ENCODE assay signal across 19 cellular contexts in the genomic region with DNA sequence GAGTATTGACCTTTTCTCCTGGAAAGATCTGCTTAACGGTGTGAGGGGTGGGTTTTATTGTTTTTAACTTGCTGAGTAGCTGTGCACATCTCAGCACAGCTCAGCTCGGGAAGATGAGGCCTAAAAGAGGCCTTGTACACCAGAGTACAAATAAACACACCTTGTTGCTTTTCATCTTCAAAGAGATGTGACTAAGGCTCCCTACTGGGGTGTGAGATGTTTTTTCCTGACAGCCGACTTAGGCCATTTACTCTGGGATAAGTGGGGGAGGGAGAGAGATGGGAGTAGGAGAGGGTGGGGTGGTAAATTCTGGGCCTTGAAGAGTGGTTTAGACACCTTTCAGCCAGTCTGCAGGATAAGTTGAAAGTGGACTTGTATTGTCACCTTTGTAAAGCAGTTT. TPM values are rescaled to one million over a fixed set of nuclear protein-coding genes. Genes with fewer than 3 reads are reported as not detected.
A peak's percentile ranks its signal among the peaks of the same experiment; 100 is the strongest.
DNase-seq lines count a peak whose midpoint lies in the region; ATAC-seq and TF ChIP-seq lines count a peak whose summit lies in the region.
"Had no signal": no experiment of that assay in that cellular context is flagged by ENCODE, and none has a peak within 500 bp of the region (broad histone marks: within the 10 kb centered on the region; RNA-seq: fewer than 3 reads in every experiment).

No MANE protein-coding gene starts in this region.

- H3K9me3 ChIP-seq in BLaER1 (peaks cover 31% of the 10 kb centered on the region), HCT116 (ENCODE audit: control insufficient read depth in 1 of 2, insufficient read depth in 1 of 2, low read depth in 1 of 2, low read length in 2 of 2) (no peaks in the 10 kb centered on the region), left ventricle myocardium inferior (replicated peaks) (no peaks in the 10 kb centered on the region)

- no peak for TF ChIP-seq RAD21 in HCT116 (IDR thresholded peaks at IDR 0.05; ENCODE audit: low read depth)

- peak overlapping the region; percentile 30 to 95 (median 56) for H3K27ac Mint-ChIP-seq in nephron
- H3K27ac Mint-ChIP-seq: CD4-positive, CD25-positive, alpha-beta regulatory T cell; H9 had no signal

- H3K9ac ChIP-seq in BLaER1 (no peak overlapping the region), HCT116 (ENCODE audit: low read length) (peak overlapping the region; percentile 1; the same call in 1 of the 2 replicates)

- H3K4me3 ChIP-seq in BLaER1, result no peak overlapping the region
- H3K4me3 ChIP-seq in HCT116 (replicated peaks in 1 of 2; ENCODE audit: low read depth in 1 of 2, low read length in 2 of 2), result no peak overlapping the region
- no peak overlapping the region for H3K4me3 ChIP-seq in left ventricle myocardium inferior

- H3K27me3 ChIP-seq in BLaER1, result no peaks in the 10 kb centered on the region
- no peaks in the 10 kb centered on the region for H3K27me3 ChIP-seq in HCT116 (ENCODE audit: insufficient read depth, low read length)
- H3K27me3 ChIP-seq in left ventricle myocardium inferior (ENCODE audit: low read depth), result peaks cover 22% of the 10 kb centered on the region

- ATAC-seq in HCT116, result no peak
- ATAC-seq: Right ventricle myocardium inferior had no signal

- H2AFZ ChIP-seq in HCT116 (ENCODE audit: low read depth, low read length, poor library complexity, severe bottlenecking), result no peak overlapping the region

- peaks cover 7% of the 10 kb centered on the region for H3K36me3 Mint-ChIP-seq in nephron (ENCODE audit: low read depth)
- H3K36me3 Mint-ChIP-seq: CD4-positive, CD25-positive, alpha-beta regulatory T cell; IgD-negative memory B cell had no signal

- H3K36me3 ChIP-seq in BLaER1 (peaks cover 30% of the 10 kb centered on the region), HCT116 (ENCODE audit: control insufficient read depth in 1 of 2, insufficient read depth in 2 of 2, low read length in 2 of 2) (no peaks in the 10 kb centered on the region), left ventricle myocardium inferior (no peaks in the 10 kb centered on the region)

- CTCF ChIA-PET in HCT116 (lab: Charles Lee), result interaction anchor here (0.9 kb wide), 1 partner anchor 125 kb away, joined by 3 read pairs; no protein-coding TSS in a partner anchor

- H3K9me2 ChIP-seq in HCT116 (ENCODE audit: insufficient read depth), result no peaks in the 10 kb centered on the region

- peak overlapping the region; percentile 95 to 98 (median 95) for H3K4me3 Mint-ChIP-seq in nephron
- H3K4me3 Mint-ChIP-seq: CD4-positive, CD25-positive, alpha-beta regulatory T cell; H9 had no signal

- TF ChIP-seq POLR2A in HCT116 (IDR thresholded peaks at IDR 0.05; ENCODE audit: borderline replicate concordance, extremely low read depth, insufficient read depth, insufficient read length), result no peak

- H3K79me2 ChIP-seq in HCT116 (ENCODE audit: insufficient read depth, low read length), result peaks cover 66% of the 10 kb centered on the region

- H3K4me2 ChIP-seq in BLaER1 (peak overlapping the region; percentile 98; the same call in 1 of the 2 replicates), HCT116 (ENCODE audit: low read length) (peak overlapping the region; percentile 48)

- H4K20me1 ChIP-seq in BLaER1 (peaks cover 34% of the 10 kb centered on the region; the same call in 1 of the 2 replicates), HCT116 (ENCODE audit: insufficient read depth) (peaks cover 4% of the 10 kb centered on the region; the same call in 1 of the 2 replicates)

- DNase-seq in HCT116 (ENCODE audit: low read depth, low spot score), result no peak
- DNase-seq in SW480 (ENCODE audit: low spot score), result peak; percentile 41
- DNase-seq in COLO668 (lab: John Stamatoyannopoulos, UW; ENCODE audit: unreplicated experiment), result no peak
- no peak for DNase-seq in stimulated activated CD4-positive, alpha-beta T cell treated with anti-CD3 and anti-CD28 coated beads, Interleukin-4, amount 100 ng/mL, for 24 hours
- no peak for DNase-seq in left ventricle myocardium inferior
- DNase-seq in NCI-H526 (lab: John Stamatoyannopoulos, UW), result no peak
- DNase-seq: ACHN; AML-193; CD4-positive, CD25-positive, alpha-beta regulatory T cell; EL; H9; Kasumi-1; NCI-H1105; NCI-H2029; NCI-H774 had no signal

- no peaks in the 10 kb centered on the region for H3K27me3 Mint-ChIP-seq in nephron (ENCODE audit: low read depth)

- POLR2A ChIA-PET in HCT116 (lab: Charles Lee), result no interaction called here

- H3K4me1 ChIP-seq in BLaER1 (peaks cover 59% of the 10 kb centered on the region), HCT116 (ENCODE audit: control insufficient read depth in 1 of 2, insufficient read depth in 2 of 2, low read length in 2 of 2) (peaks cover 22 to 35% of the 10 kb centered on the region in 2 experiments), left ventricle myocardium inferior (peaks cover 19% of the 10 kb centered on the region)

- intact Hi-C loops in HCT116 (cut with micrococcal nuclease) (loop anchor here (10.0 kb wide), 1 partner anchor 332 kb away; the partner anchor contains the start of gene FJX1), left ventricle myocardium inferior (cut with micrococcal nuclease) (no loop called here)

- H3K27ac ChIP-seq in BLaER1 (no peak overlapping the region), HCT116 (ENCODE audit: low read depth, low read length) (no peak overlapping the region), left ventricle myocardium inferior (replicated peaks) (no peak overlapping the region)

- TF ChIP-seq CTCF in HCT116 (IDR thresholded peaks at IDR 0.05 in 2 of 3, conservative IDR thresholded peaks at IDR 0.05 in 1 of 3; ENCODE audit: borderline replicate concordance in 1 of 3, insufficient read depth in 1 of 3, low read depth in 2 of 3, low read length in 2 of 3) (no peak), nephron (IDR thresholded peaks at IDR 0.05; ENCODE audit: unreplicated experiment in 3 of 3) (no peak), left ventricle myocardium inferior (IDR thresholded peaks at IDR 0.05; ENCODE audit: borderline replicate concordance) (no peak)

- no peaks in the 10 kb centered on the region for H3K9me3 Mint-ChIP-seq in nephron
- H3K9me3 Mint-ChIP-seq: CD4-positive, CD25-positive, alpha-beta regulatory T cell; H9; IgD-negative memory B cell had no signal

- RAD21 ChIA-PET in HCT116 (lab: Charles Lee; ENCODE audit: low non-redundant PET in 1 of 2, low total read pairs in 2 of 2, uncharacterized antibody in 2 of 2, unreplicated experiment in 2 of 2), result no interaction called here

- H3K4me1 Mint-ChIP-seq in nephron, result peaks cover 75% of the 10 kb centered on the region

- no TSS peak for BruUV-seq in HCT116 (replicated peaks; lab: Mats Ljungman, UMichigan)

TF ChIP-seq in HCT116, 20 proteins besides CTCF, POLR2A, EP300 and RAD21:
- peak; percentile 61 for TF ChIP-seq TCF7L2 (IDR thresholded peaks at IDR 0.05; ENCODE audit: borderline replicate concordance, extremely low read depth, insufficient read depth, insufficient read length)
- no peak for TF ChIP-seq EZH2 (IDR thresholded peaks at IDR 0.05)
TF ChIP-seq in HCT116: peak in this region for 1.

RNA-seq across cellular contexts. Expression of gene LDLRAD3, which starts 2.9 kb away (rescaled TPM):
- total RNA-seq in HCT116 (2021; ENCODE audit: unreplicated experiment), result 19.0 TPM
- 10.9 and 14.5 TPM in 2 replicates for polyA plus RNA-seq in HCT116 (2012)
- total RNA-seq in left ventricle myocardium inferior, result 1.0 TPM
- total RNA-seq: CD4-positive, CD25-positive, alpha-beta regulatory T cell had no signal
- polyA plus RNA-seq: IgD-negative memory B cell had no signal
